22 cellular contexts compared by ENCODE assay signal in genomic region chr2:37271376-37272067, GRCh38.
"Had no signal": no experiment of that assay in that cellular context is flagged by ENCODE, and none has a peak within 500 bp of the region (broad histone marks: within the 10 kb centered on the region; RNA-seq: fewer than 3 reads in every experiment).

No MANE protein-coding gene starts in this region.

- DNase-seq: activated CD4-positive, alpha-beta T cell treated with anti-CD3 and anti-CD28 coated beads for 1 hour; activated CD4-positive, alpha-beta T cell treated with anti-CD3 and anti-CD28 coated beads, Interleukin-2, amount 50 U/mL, for 4 hours; activated effector memory CD4-positive, alpha-beta T cell treated with anti-CD3 and anti-CD28 coated beads, Interleukin-2, amount 50 U/mL, for 16 hours; activated naive CD4-positive, alpha-beta T cell treated with anti-CD3 and anti-CD28 coated beads, Interleukin-2, amount 50 U/mL, for 16 hours; activated T-cell treated with anti-CD3 and anti-CD28 coated beads, Interleukin-2, amount 50 U/mL, for 72 hours; aorta; brain microvascular endothelial cell; central memory CD4-positive, alpha-beta T cell; dorsolateral prefrontal cortex; foreskin keratinocyte; glutamatergic neuron; hippocampal formation; naive thymus-derived CD8-positive, alpha-beta T cell; retina; stimulated activated CD4-positive, alpha-beta T cell treated with anti-CD3 and anti-CD28 coated beads, Interleukin-1b, Interleukin-23, amount 100 ng/mL, for 48 hours; stimulated activated CD8-positive, alpha-beta memory T cell treated with anti-CD3 and anti-CD28 coated beads, Interleukin-4, amount 100 ng/mL, for 48 hours; stimulated activated naive CD4-positive, alpha-beta T cell; substantia nigra had no signal

- H3K9me3 Mint-ChIP-seq: activated T-cell treated with anti-CD3 and anti-CD28 coated beads, Interleukin-2, amount 50 U/mL, for 72 hours; naive thymus-derived CD8-positive, alpha-beta T cell; T-helper 1 cell treated with Interleukin-12 subunit alpha and Interleukin-12 subunit beta and Interleukin-4 antibody, amounts not matched to agents 30 μg/mL and 1 μg/mL, for 36 hours had no signal

- H3K27ac Mint-ChIP-seq: activated T-cell treated with anti-CD3 and anti-CD28 coated beads, Interleukin-2, amount 50 U/mL, for 72 hours; T-helper 1 cell treated with Interleukin-12 subunit alpha and Interleukin-12 subunit beta and Interleukin-4 antibody, amounts not matched to agents 30 μg/mL and 1 μg/mL, for 36 hours had no signal

- H3K27ac ChIP-seq: brain microvascular endothelial cell, dorsolateral prefrontal cortex, foreskin keratinocyte, tibial nerve, vagina, VCaP had no signal

- H3K4me3 ChIP-seq: dorsolateral prefrontal cortex, tibial nerve, vagina had no signal

- H3K27me3 ChIP-seq: brain microvascular endothelial cell, dorsolateral prefrontal cortex, foreskin keratinocyte, tibial nerve, vagina had no signal

- H3K9me3 ChIP-seq: tibial nerve, vagina had no signal

- H3K27me3 Mint-ChIP-seq: naive thymus-derived CD8-positive, alpha-beta T cell had no signal

- H3K4me1 ChIP-seq: foreskin keratinocyte, tibial nerve, vagina had no signal

- ATAC-seq: activated T-cell treated with anti-CD3 and anti-CD28 coated beads, Interleukin-2, amount 50 U/mL, for 72 hours; foreskin keratinocyte; naive thymus-derived CD8-positive, alpha-beta T cell had no signal

- H3K4me3 Mint-ChIP-seq: activated T-cell treated with anti-CD3 and anti-CD28 coated beads, Interleukin-2, amount 50 U/mL, for 72 hours; naive thymus-derived CD8-positive, alpha-beta T cell; T-helper 1 cell treated with Interleukin-12 subunit alpha and Interleukin-12 subunit beta and Interleukin-4 antibody, amounts not matched to agents 30 μg/mL and 1 μg/mL, for 36 hours had no signal
